ENCODE assay signal across 15 cellular contexts in genomic region chr14:101246894-101247853, GRCh38.
"Had no signal": no experiment of that assay in that cellular context is flagged by ENCODE, and none has a peak within 500 bp of the region (broad histone marks: within the 10 kb centered on the region; RNA-seq: fewer than 3 reads in every experiment).

No MANE protein-coding gene starts in this region.

- H3K27ac Mint-ChIP-seq: activated CD8-positive, alpha-beta T cell treated with anti-CD3 and anti-CD28 coated beads for 36 hours; activated naive CD8-positive, alpha-beta T cell treated with anti-CD3 and anti-CD28 coated beads, Interleukin-2, amount 50 U/mL, for 24 hours; naive thymus-derived CD4-positive, alpha-beta T cell had no signal

- H3K4me1 ChIP-seq: ascending aorta, breast epithelium, left lung, prostate gland, SJSA1, uterus had no signal

- H3K4me3 ChIP-seq: ascending aorta, breast epithelium, left lung, mucosa of descending colon, prostate gland, SJSA1, uterus had no signal

- H3K4me1 Mint-ChIP-seq: activated naive CD8-positive, alpha-beta T cell treated with anti-CD3 and anti-CD28 coated beads, Interleukin-2, amount 50 U/mL, for 24 hours had no signal

- H3K27ac ChIP-seq: ascending aorta, breast epithelium, left lung, neutrophil, prostate gland, SJSA1, uterus had no signal

- H3K4me3 Mint-ChIP-seq: activated CD8-positive, alpha-beta T cell treated with anti-CD3 and anti-CD28 coated beads for 36 hours; activated naive CD8-positive, alpha-beta T cell treated with anti-CD3 and anti-CD28 coated beads, Interleukin-2, amount 50 U/mL, for 24 hours; naive thymus-derived CD4-positive, alpha-beta T cell had no signal

- DNase-seq: activated CD4-positive, alpha-beta T cell treated with anti-CD3 and anti-CD28 coated beads for 1 hour; activated CD8-positive, alpha-beta T cell treated with anti-CD3 and anti-CD28 coated beads for 36 hours; activated naive CD4-positive, alpha-beta T cell treated with Interleukin-2 at 50 U/mL for 16 hours; activated naive CD8-positive, alpha-beta T cell treated with anti-CD3 and anti-CD28 coated beads, Interleukin-2, amount 50 U/mL, for 24 hours; left lung; mucosa of descending colon; naive thymus-derived CD4-positive, alpha-beta T cell; stimulated activated CD4-positive, alpha-beta T cell treated with anti-CD3 and anti-CD28 coated beads, Interleukin-12 subunit alpha, Interleukin-12 subunit beta, amount 100 ng/mL, for 4 hours; T-helper 9 cell; uterus had no signal

- H3K9me3 ChIP-seq: ascending aorta, breast epithelium, left lung, mucosa of descending colon, neutrophil, prostate gland, SJSA1, uterus had no signal

- H3K9me3 Mint-ChIP-seq: activated CD8-positive, alpha-beta T cell treated with anti-CD3 and anti-CD28 coated beads for 36 hours; activated naive CD8-positive, alpha-beta T cell treated with anti-CD3 and anti-CD28 coated beads, Interleukin-2, amount 50 U/mL, for 24 hours had no signal

- H3K36me3 Mint-ChIP-seq: naive thymus-derived CD4-positive, alpha-beta T cell had no signal

- H3K27me3 ChIP-seq: ascending aorta, SJSA1, uterus had no signal

- H3K36me3 ChIP-seq: ascending aorta, breast epithelium, left lung, neutrophil, prostate gland, SJSA1, uterus had no signal
